8 cellular contexts compared by ENCODE assay signal in genomic region chr1:154998818-154999650, GRCh38.
DNase-seq lines count a peak whose midpoint lies in the region; ATAC-seq and TF ChIP-seq lines count a peak whose summit lies in the region.

No MANE protein-coding gene starts in this region.

- peak; percentile 91 for DNase-seq in NCI-H1694 (lab: John Stamatoyannopoulos, UW)
- peak in 54 of 61 donors; percentile 12 to 86 (median 56) for DNase-seq in caudate nucleus (lab: John Stamatoyannopoulos, UW)
- DNase-seq in kidney glomerular epithelial cell (lab: John Stamatoyannopoulos, UW) = peak; percentile 23
- DNase-seq in stimulated activated CD4-positive, alpha-beta T cell treated with anti-CD3 and anti-CD28 coated beads, Interleukin-4, amount 100 ng/mL, for 1 hour = peak; percentile 81

- peak; percentile 91 for TF ChIP-seq CTCF in WI38 (IDR thresholded peaks at IDR 0.05; ENCODE audit: low read depth, low read length)

- peak overlapping the region; percentile 36 for H3K27ac ChIP-seq in caudate nucleus (ENCODE audit: low read depth, low read length)

- peak; percentile 27 for TF ChIP-seq POLR2A in GM10847 (IDR thresholded peaks at IDR 0.05; ENCODE audit: extremely low read depth, insufficient read length)

- peak overlapping the region; percentile 6; the same call in 1 of the 2 replicates for H3K4me3 ChIP-seq in WI38 (ENCODE audit: low read depth, low read length)

- ATAC-seq in HG03571 (IDR thresholded peaks at IDR 0.05; ENCODE audit: unreplicated experiment) (no peak), HG02610 (IDR thresholded peaks at IDR 0.05; ENCODE audit: unreplicated experiment) (no peak)

Comparison
In these comparisons a context has a peak if more than half of its experiments do, and no peak if none do; other contexts are left out.
1. DNase-seq: peak in every context shown above with its lines; median percentile 91 in NCI-H1694; 81 in stimulated activated CD4-positive, alpha-beta T cell treated with anti-CD3 and anti-CD28 coated beads, Interleukin-4, amount 100 ng/mL, for 1 hour; 56 in caudate nucleus; 23 in kidney glomerular epithelial cell.